In genomic region chr19:40928859-40929258, GRCh38 we compare ENCODE assay signal across 16 cellular contexts. TPM values are rescaled to one million over a fixed set of nuclear protein-coding genes. Genes with fewer than 3 reads are reported as not detected.
DNase-seq lines count a peak whose midpoint lies in the region; ATAC-seq and TF ChIP-seq lines count a peak whose summit lies in the region.
"Had no signal": no experiment of that assay in that cellular context is flagged by ENCODE, and none has a peak within 500 bp of the region (broad histone marks: within the 10 kb centered on the region; RNA-seq: fewer than 3 reads in every experiment).

No MANE protein-coding gene starts in this region.

- H3K4me3 ChIP-seq in fibroblast of pulmonary artery (replicated peaks; ENCODE audit: low read depth, low read length) (no peak overlapping the region), lower lobe of right lung (peak overlapping the region; percentile 55), upper lobe of right lung (peak overlapping the region; percentile 50), MM.1S (ENCODE audit: low read length) (no peak overlapping the region)
- H3K4me3 ChIP-seq: GM23338 had no signal

- H2AFZ ChIP-seq in MM.1S (ENCODE audit: low read length): no peak overlapping the region
- H2AFZ ChIP-seq: GM23338 had no signal

- no peak for TF ChIP-seq CTCF in fibroblast of pulmonary artery (IDR thresholded peaks at IDR 0.05; ENCODE audit: low read length, missing control alignments)
- TF ChIP-seq CTCF in lower lobe of right lung (IDR thresholded peaks at IDR 0.05): no peak
- no peak for TF ChIP-seq CTCF in upper lobe of right lung (IDR thresholded peaks at IDR 0.05)
- no peak for TF ChIP-seq CTCF in MM.1S (IDR thresholded peaks at IDR 0.05; ENCODE audit: low read length)

- no peak overlapping the region for H3K9ac ChIP-seq in MM.1S (ENCODE audit: low read length)

- H3F3A ChIP-seq in MM.1S (ENCODE audit: insufficient read depth, low read length): no peaks in the 10 kb centered on the region

- intact Hi-C loops in lower lobe of right lung (cut with DNase I) (no loop called here), upper lobe of right lung (cut with DNase I) (no loop called here)

- no peak overlapping the region for H3K27ac ChIP-seq in lower lobe of right lung
- no peak overlapping the region for H3K27ac ChIP-seq in upper lobe of right lung
- H3K27ac ChIP-seq in MM.1S (ENCODE audit: low read length): no peak overlapping the region

- ATAC-seq in lower lobe of right lung: no peak
- ATAC-seq in upper lobe of right lung: no peak
- ATAC-seq: GM23338 had no signal

- H3K79me2 ChIP-seq in MM.1S (ENCODE audit: low read length): no peaks in the 10 kb centered on the region

- H3K36me3 ChIP-seq in lower lobe of right lung: peaks cover 9% of the 10 kb centered on the region
- no peaks in the 10 kb centered on the region for H3K36me3 ChIP-seq in upper lobe of right lung
- no peaks in the 10 kb centered on the region for H3K36me3 ChIP-seq in MM.1S (replicated peaks; ENCODE audit: insufficient read depth, low read length)

- peaks cover 4% of the 10 kb centered on the region for H3K27me3 ChIP-seq in lower lobe of right lung (ENCODE audit: low read depth)
- H3K27me3 ChIP-seq in upper lobe of right lung: no peaks in the 10 kb centered on the region
- peaks cover 76% of the 10 kb centered on the region for H3K27me3 ChIP-seq in MM.1S (replicated peaks; ENCODE audit: insufficient read depth, low read length)

- H3K9me2 ChIP-seq in MM.1S (replicated peaks; ENCODE audit: insufficient read depth, low read length): no peaks in the 10 kb centered on the region

- H3K9me3 ChIP-seq in lower lobe of right lung: no peaks in the 10 kb centered on the region
- H3K9me3 ChIP-seq in upper lobe of right lung: no peaks in the 10 kb centered on the region
- no peaks in the 10 kb centered on the region for H3K9me3 ChIP-seq in MM.1S (replicated peaks; ENCODE audit: insufficient read depth, low read length)

- DNase-seq in NCI-H226 (peak; percentile 59), fibroblast of pulmonary artery (ENCODE audit: low read depth) (peak; percentile 29), lower lobe of right lung (no peak), upper lobe of right lung (no peak), activated gamma-delta T cell treated with Interleukin-2 at 50 U/mL for 16 hours (no peak), MM.1S (no peak), RPMI8226 (no peak)
- DNase-seq: C1 segment of cervical spinal cord; CD4-positive, alpha-beta T cell; DMS79; H7 had no signal

- H3K4me1 ChIP-seq in lower lobe of right lung (no peaks in the 10 kb centered on the region), upper lobe of right lung (no peaks in the 10 kb centered on the region), MM.1S (ENCODE audit: low read length) (no peaks in the 10 kb centered on the region)

- no peaks in the 10 kb centered on the region for H4K20me1 ChIP-seq in MM.1S (ENCODE audit: insufficient read depth, low read length)

- no peak overlapping the region for H3K4me2 ChIP-seq in MM.1S (ENCODE audit: low read depth, low read length)
- H3K4me2 ChIP-seq: GM23338 had no signal

RNA-seq across cellular contexts. Expression of gene CYP2A7, which starts 46.8 kb away (rescaled TPM):
- total RNA-seq in lower lobe of right lung: 0.68 TPM
- 1.7 TPM for total RNA-seq in upper lobe of right lung
- total RNA-seq: A172; B cell; CD4-positive, alpha-beta T cell; G401; GM23338; H7; HT-29 had no signal

Comparison
In these comparisons a context has a peak if more than half of its experiments do, and no peak if none do; other contexts are left out.
1. DNase-seq: peak in NCI-H226 (single experiment) and fibroblast of pulmonary artery (single experiment); none in lower lobe of right lung (single experiment), upper lobe of right lung (single experiment), activated gamma-delta T cell treated with Interleukin-2 at 50 U/mL for 16 hours (single experiment), MM.1S (single experiment) and RPMI8226 (single experiment).
2. H3K4me3 ChIP-seq: peak in lower lobe of right lung (single experiment) and upper lobe of right lung (single experiment); none in fibroblast of pulmonary artery (single experiment) and MM.1S (single experiment).